20 cellular contexts compared by ENCODE assay signal in genomic region chr4:179124957-179125356, GRCh38.
"Had no signal": no experiment of that assay in that cellular context is flagged by ENCODE, and none has a peak within 500 bp of the region (broad histone marks: within the 10 kb centered on the region; RNA-seq: fewer than 3 reads in every experiment).

No MANE protein-coding gene starts in this region.

- DNase-seq: activated CD4-positive, alpha-beta T cell treated with anti-CD3 and anti-CD28 coated beads for 1 hour; activated CD8-positive, alpha-beta memory T cell treated with anti-CD3 and anti-CD28 coated beads for 24 hours; activated CD8-positive, alpha-beta memory T cell treated with anti-CD3 and anti-CD28 coated beads, Interleukin-2, amount 50 U/mL, for 48 hours; activated effector memory CD4-positive, alpha-beta T cell treated with Interleukin-2 at 50 U/mL for 16 hours; activated naive CD4-positive, alpha-beta T cell treated with anti-CD3 and anti-CD28 coated beads, Interleukin-2, amount 50 U/mL, for 16 hours; activated T-cell treated with anti-CD3 and anti-CD28 coated beads, Interleukin-2, amount 50 U/mL, for 48 hours; aorta; effector CD8-positive, alpha-beta T cell; kidney; left lung; mammary epithelial cell; nephron progenitor cell; occipital lobe; posterior cingulate gyrus; spleen; stimulated activated CD4-positive, alpha-beta T cell treated with anti-CD3 and anti-CD28 coated beads, Interleukin-4, amount 100 ng/mL, for 4 hours; upper lobe of right lung had no signal

- H3K27ac ChIP-seq: hepatocyte, left lung, spleen, thoracic aorta, upper lobe of right lung, VCaP had no signal
